ENCODE assay signal across 9 cellular contexts in genomic region chrX:34365482-34365881, GRCh38.
A peak's percentile ranks its signal among the peaks of the same experiment; 100 is the strongest.
DNase-seq lines count a peak whose midpoint lies in the region; ATAC-seq and TF ChIP-seq lines count a peak whose summit lies in the region.
"Had no signal": no experiment of that assay in that cellular context is flagged by ENCODE, and none has a peak within 500 bp of the region (broad histone marks: within the 10 kb centered on the region; RNA-seq: fewer than 3 reads in every experiment).

No MANE protein-coding gene starts in this region.

- in situ Hi-C loops in KBM-7 (cut with MboI; ENCODE audit: low pct_unique_long_range_greater_than_20kb, low sequenced_read_pairs): no loop called here
- in situ Hi-C loops in brain microvascular endothelial cell (cut with HindIII; ENCODE audit: low pct_ligation_motif_present, low sequenced_read_pairs): no loop called here

- H3K27me3 Mint-ChIP-seq in activated CD4-positive, alpha-beta memory T cell treated with anti-CD3 and anti-CD28 coated beads for 36 hours: no peaks in the 10 kb centered on the region

- H3K4me1 Mint-ChIP-seq in activated CD4-positive, alpha-beta memory T cell treated with anti-CD3 and anti-CD28 coated beads for 36 hours (ENCODE audit: low read depth): no peaks in the 10 kb centered on the region

- intact Hi-C loops in lower lobe of right lung (cut with DNase I) (no loop called here), left colon (cut with DNase I, micrococcal nuclease) (no loop called here)
- intact Hi-C loops in activated CD4-positive, alpha-beta memory T cell treated with anti-CD3 and anti-CD28 coated beads for 36 hours (cut with micrococcal nuclease): no loop called here

- H3K27ac Mint-ChIP-seq in activated CD4-positive, alpha-beta memory T cell treated with anti-CD3 and anti-CD28 coated beads for 36 hours: no peak overlapping the region

- no peak overlapping the region for H3K4me3 Mint-ChIP-seq in activated CD4-positive, alpha-beta memory T cell treated with anti-CD3 and anti-CD28 coated beads for 36 hours

- no peaks in the 10 kb centered on the region for H3K9me3 Mint-ChIP-seq in activated CD4-positive, alpha-beta memory T cell treated with anti-CD3 and anti-CD28 coated beads for 36 hours

- ATAC-seq in lower lobe of right lung (no peak), left colon (no peak), HG03095 (IDR thresholded peaks at IDR 0.05; ENCODE audit: unreplicated experiment) (no peak)

- H3K36me3 ChIP-seq in BJ (ENCODE audit: control insufficient read depth, insufficient read depth, low read length) (no peaks in the 10 kb centered on the region), brain microvascular endothelial cell (replicated peaks) (no peaks in the 10 kb centered on the region), lower lobe of right lung (no peaks in the 10 kb centered on the region)

- H3K4me3 ChIP-seq in BJ (ENCODE audit: low read depth, low read length) (no peak overlapping the region), brain microvascular endothelial cell (ENCODE audit: low read depth, low read length) (no peak overlapping the region), lower lobe of right lung (no peak overlapping the region)

- CTCF ChIA-PET in BJ (lab: Yijun Ruan, JAX): interaction anchor here (0.6 to 1.0 kb wide), 2 partner anchors 9 to 98 kb away, joined by 3 read pairs; no protein-coding TSS in a partner anchor
- CTCF ChIA-PET in activated CD4-positive, alpha-beta memory T cell treated with anti-CD3 and anti-CD28 coated beads for 36 hours (lab: Charles Lee): no interaction called here

- H3K27ac ChIP-seq in brain microvascular endothelial cell: no peak overlapping the region
- no peak overlapping the region for H3K27ac ChIP-seq in lower lobe of right lung

- POLR2A ChIA-PET in BJ (lab: Charles Lee): no interaction called here
- POLR2A ChIA-PET in activated CD4-positive, alpha-beta memory T cell treated with anti-CD3 and anti-CD28 coated beads for 36 hours (lab: Charles Lee): no interaction called here

- TF ChIP-seq CTCF in BJ (IDR thresholded peaks at IDR 0.05; ENCODE audit: insufficient read depth, low read depth, low read length) (peak; percentile 48), brain microvascular endothelial cell (IDR thresholded peaks at IDR 0.05; ENCODE audit: low read depth, low read length, missing control alignments) (peak; percentile 51), lower lobe of right lung (IDR thresholded peaks at IDR 0.05) (peak; percentile 23)

- H3K4me1 ChIP-seq in lower lobe of right lung: no peaks in the 10 kb centered on the region

- no peak for DNase-seq in BJ (ENCODE audit: low read depth)
- DNase-seq in KBM-7: peak; percentile 1
- DNase-seq in brain microvascular endothelial cell: peak; percentile 24
- no peak for DNase-seq in lower lobe of right lung
- no peak for DNase-seq in activated CD4-positive, alpha-beta memory T cell treated with anti-CD3 and anti-CD28 coated beads for 36 hours
- no peak for DNase-seq in left colon
- DNase-seq in islet precursor cell: no peak
- DNase-seq: NCI-H2029 had no signal

- H3K27me3 ChIP-seq in BJ (ENCODE audit: control insufficient read depth, insufficient read depth, low read length) (no peaks in the 10 kb centered on the region), brain microvascular endothelial cell (replicated peaks) (no peaks in the 10 kb centered on the region), lower lobe of right lung (ENCODE audit: low read depth) (no peaks in the 10 kb centered on the region)

- no peaks in the 10 kb centered on the region for H3K9me3 ChIP-seq in lower lobe of right lung

- no peaks in the 10 kb centered on the region for H3K36me3 Mint-ChIP-seq in activated CD4-positive, alpha-beta memory T cell treated with anti-CD3 and anti-CD28 coated beads for 36 hours

Comparison
In these comparisons a context has a peak if more than half of its experiments do, and no peak if none do; other contexts are left out.
1. DNase-seq: peak in KBM-7 (single experiment) and brain microvascular endothelial cell (single experiment); none in BJ (single experiment), lower lobe of right lung (single experiment), activated CD4-positive, alpha-beta memory T cell treated with anti-CD3 and anti-CD28 coated beads for 36 hours (single experiment), left colon (0 of 2) and islet precursor cell (single experiment).
2. Peak in every context shown above with its lines, with median percentiles within 50 percentile points of each other: CTCF ChIP-seq.